26 cellular contexts compared by ENCODE assay signal in the genomic region with DNA sequence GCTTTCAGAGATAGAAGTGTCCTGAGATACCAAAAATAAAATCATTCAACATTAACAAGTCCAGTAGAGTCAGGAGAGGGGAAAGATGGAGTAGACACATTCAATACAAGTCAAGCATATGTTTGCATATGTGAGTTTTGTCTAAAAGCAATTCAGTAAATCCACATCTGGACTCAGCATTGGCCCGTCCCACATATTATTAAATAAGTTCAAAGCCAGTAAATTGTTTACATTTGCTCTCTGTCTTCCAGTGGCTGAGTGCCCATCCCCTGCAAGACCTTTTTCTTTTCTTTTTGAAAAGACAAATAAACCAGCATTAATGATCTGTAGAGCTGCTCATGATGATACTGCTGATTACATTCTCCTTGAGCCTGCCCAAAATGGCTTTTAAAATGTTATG.
DNase-seq lines count a peak whose midpoint lies in the region; ATAC-seq and TF ChIP-seq lines count a peak whose summit lies in the region.
"Had no signal": no experiment of that assay in that cellular context is flagged by ENCODE, and none has a peak within 500 bp of the region (broad histone marks: within the 10 kb centered on the region; RNA-seq: fewer than 3 reads in every experiment).

No MANE protein-coding gene starts in this region.

- no peak for ATAC-seq in HG02840 (IDR thresholded peaks at IDR 0.05; ENCODE audit: low FRiP score, unreplicated experiment)
- ATAC-seq: K562 had no signal

- TF ChIP-seq EP300 in stomach (IDR thresholded peaks at IDR 0.05), result no peak

- H2AFZ ChIP-seq in smooth muscle cell (ENCODE audit: low read depth), result no peak overlapping the region

- TF ChIP-seq POLR2A in stomach (IDR thresholded peaks at IDR 0.05), result no peak

- intact Hi-C loops in stomach (cut with DNase I; ENCODE audit: low total_unique reads), result no loop called here

- DNase-seq in EH (ENCODE audit: low read depth), result peak; percentile 13
- DNase-seq in NCI-H69 (lab: John Stamatoyannopoulos, UW), result peak; percentile 12
- DNase-seq in fibroblast of villous mesenchyme (ENCODE audit: low read depth), result peak; percentile 45
- DNase-seq in smooth muscle cell (lab: John Stamatoyannopoulos, UW; ENCODE audit: unreplicated experiment), result no peak
- DNase-seq in activated naive CD4-positive, alpha-beta T cell treated with Interleukin-2 at 50 U/mL for 16 hours, result no peak
- no peak for DNase-seq in stomach
- DNase-seq: ACHN; Calu3; CD8-positive, alpha-beta memory T cell; DMS153; EL; GF-D8; H7; HFFc6; MM.1S; NCI-H1048; NCI-H1436; NCI-H187 treated with DMSO at 0.1 percent for 48 hours; NCI-H2107; NCI-H2227 treated with DMSO at 0.1 percent for 48 hours; NCI-H510A treated with DMSO at 0.1 percent for 48 hours; NCI-H774; Peyer's patch had no signal

- H3K4me2 ChIP-seq in smooth muscle cell, result no peak overlapping the region
- H3K4me2 ChIP-seq: BLaER1 treated with 17β-estradiol and CSF1 and Interleukin-3, amounts not matched to agents 10 nM and 100 nM had no signal

- H3K27ac ChIP-seq in smooth muscle cell (ENCODE audit: low read depth) (peak overlapping the region; percentile 6), stomach (no peak overlapping the region)
- H3K27ac ChIP-seq: BLaER1 treated with 17β-estradiol and CSF1 and Interleukin-3, amounts not matched to agents 10 nM and 100 nM had no signal

- peaks cover 4% of the 10 kb centered on the region for H3F3A ChIP-seq in smooth muscle cell (ENCODE audit: low read depth)

- H3K4me1 ChIP-seq in smooth muscle cell (ENCODE audit: low read depth), result peaks cover 3% of the 10 kb centered on the region
- H3K4me1 ChIP-seq in stomach, result peaks cover 0 to 9% (median 0%) of the 10 kb centered on the region in 4 donors
- H3K4me1 ChIP-seq: Peyer's patch had no signal

- no peak overlapping the region for H3K9ac ChIP-seq in smooth muscle cell (ENCODE audit: low read depth)
- H3K9ac ChIP-seq: BLaER1 treated with 17β-estradiol and CSF1 and Interleukin-3, amounts not matched to agents 10 nM and 100 nM had no signal

- no peak for TF ChIP-seq CTCF in fibroblast of villous mesenchyme (IDR thresholded peaks at IDR 0.05; ENCODE audit: insufficient read depth, low read depth, low read length)
- no peak for TF ChIP-seq CTCF in smooth muscle cell (IDR thresholded peaks at IDR 0.05; ENCODE audit: borderline replicate concordance, insufficient read depth, poor library complexity, severe bottlenecking)
- TF ChIP-seq CTCF in stomach (IDR thresholded peaks at IDR 0.05), result no peak

- WGBS in smooth muscle cell (ENCODE audit: low lambda C conversion rate), result 75% methylated on average over 1 of the region's 1 CpG
- WGBS in stomach, 5 donors, result 57 to 70% (median 58%) methylated on average over 1 of the region's 1 CpG

- H3K4me3 ChIP-seq in fibroblast of villous mesenchyme (ENCODE audit: low read depth, low read length) (no peak overlapping the region), smooth muscle cell (no peak overlapping the region), stomach (no peak overlapping the region)
- H3K4me3 ChIP-seq: BLaER1 treated with 17β-estradiol and CSF1 and Interleukin-3, amounts not matched to agents 10 nM and 100 nM; K562; Peyer's patch had no signal

- H3K27me3 ChIP-seq in smooth muscle cell (ENCODE audit: low read depth) (no peaks in the 10 kb centered on the region), stomach (no peaks in the 10 kb centered on the region)
- H3K27me3 ChIP-seq: Peyer's patch had no signal

- no peaks in the 10 kb centered on the region for H3K36me3 ChIP-seq in smooth muscle cell (ENCODE audit: low read depth)
- H3K36me3 ChIP-seq in stomach, result peaks cover 0 to 10% (median 3%) of the 10 kb centered on the region in 4 donors
- H3K36me3 ChIP-seq: BLaER1 treated with 17β-estradiol and CSF1 and Interleukin-3, amounts not matched to agents 10 nM and 100 nM had no signal

- no peaks in the 10 kb centered on the region for H4K20me1 ChIP-seq in smooth muscle cell (ENCODE audit: low read depth)

- H3K79me2 ChIP-seq in smooth muscle cell (ENCODE audit: low read depth), result no peaks in the 10 kb centered on the region

- H3K9me3 ChIP-seq in smooth muscle cell (replicated peaks; ENCODE audit: low read depth) (no peaks in the 10 kb centered on the region), stomach (no peaks in the 10 kb centered on the region)
- H3K9me3 ChIP-seq: Peyer's patch had no signal

Comparison
In these comparisons a context has a peak if more than half of its experiments do, and no peak if none do; other contexts are left out.
1. DNase-seq: peak in EH (single experiment), NCI-H69 (single experiment) and fibroblast of villous mesenchyme (single experiment); none in smooth muscle cell (single experiment), activated naive CD4-positive, alpha-beta T cell treated with Interleukin-2 at 50 U/mL for 16 hours (single experiment) and stomach (single experiment).